ENCODE assay signal across 22 cellular contexts in the genomic region with DNA sequence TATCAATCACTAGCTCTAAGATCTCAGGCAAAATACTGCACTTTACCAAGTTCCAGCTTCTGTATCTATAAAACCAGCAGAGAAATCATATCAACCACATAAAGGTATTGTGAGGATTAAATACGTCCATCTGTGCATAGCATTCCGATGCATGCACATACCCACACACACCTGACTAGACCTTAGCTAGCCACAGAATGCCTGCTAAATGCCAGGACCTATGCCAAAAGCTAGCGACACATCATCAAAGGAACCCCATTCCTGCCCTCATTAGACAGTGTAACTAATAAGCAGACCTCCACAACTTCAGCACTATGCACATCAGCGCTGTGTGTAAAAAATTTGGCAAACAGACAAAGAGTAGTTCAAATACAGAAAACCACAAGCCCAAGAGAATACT.
DNase-seq lines count a peak whose midpoint lies in the region; ATAC-seq and TF ChIP-seq lines count a peak whose summit lies in the region.
"Had no signal": no experiment of that assay in that cellular context is flagged by ENCODE, and none has a peak within 500 bp of the region (broad histone marks: within the 10 kb centered on the region; RNA-seq: fewer than 3 reads in every experiment).

No MANE protein-coding gene starts in this region.

- H3K9ac ChIP-seq in trophoblast cell (ENCODE audit: low read length), result no peak overlapping the region
- H3K9ac ChIP-seq: BLaER1 had no signal

- H3K36me3 ChIP-seq in trophoblast cell (ENCODE audit: control insufficient read depth in 1 of 2, insufficient read depth in 2 of 2, low read length in 2 of 2), result no peaks in the 10 kb centered on the region
- H3K36me3 ChIP-seq: BE2C, BLaER1 had no signal

- no peak overlapping the region for H2AK5ac ChIP-seq in trophoblast cell (ENCODE audit: low read length)

- H4K8ac ChIP-seq in trophoblast cell (ENCODE audit: low read depth, low read length), result no peak overlapping the region

- H3K4ac ChIP-seq in trophoblast cell (ENCODE audit: low read depth, low read length), result no peak overlapping the region

- no peaks in the 10 kb centered on the region for H3K27me3 ChIP-seq in trophoblast cell (ENCODE audit: insufficient read depth, low read length)
- H3K27me3 ChIP-seq: BLaER1 had no signal

- no peak overlapping the region for H3K18ac ChIP-seq in trophoblast cell (ENCODE audit: low read length)

- WGBS in trophoblast cell (ENCODE audit: extremely low coverage, insufficient coverage, insufficient read length), result no CpG with 5 or more reads among the region's 4 CpGs

- H2BK12ac ChIP-seq in trophoblast cell (ENCODE audit: low read length), result no peak overlapping the region

- no peak overlapping the region for H3K4me3 ChIP-seq in trophoblast cell (ENCODE audit: low read depth, low read length)
- H3K4me3 ChIP-seq: BLaER1, GM12878 had no signal

- TF ChIP-seq CTCF in VCaP (conservative IDR thresholded peaks at IDR 0.05), result no peak

- no peak overlapping the region for H4K91ac ChIP-seq in trophoblast cell (ENCODE audit: low read depth, low read length)

- H2BK5ac ChIP-seq in trophoblast cell (ENCODE audit: low read depth, low read length, poor library complexity), result no peak overlapping the region

- H3K4me1 ChIP-seq in trophoblast cell (ENCODE audit: control insufficient read depth in 1 of 2, insufficient read depth in 2 of 2, low read length in 2 of 2), result no peaks in the 10 kb centered on the region
- H3K4me1 ChIP-seq: BE2C, BLaER1 had no signal

- H2BK120ac ChIP-seq in trophoblast cell (ENCODE audit: insufficient read depth, low read length, poor library complexity), result no peak overlapping the region

- H3K23ac ChIP-seq in trophoblast cell (ENCODE audit: low read length), result peak overlapping the region; percentile 90

- no peaks in the 10 kb centered on the region for H3K9me3 ChIP-seq in trophoblast cell (ENCODE audit: insufficient read depth, low read depth, low read length)
- H3K9me3 ChIP-seq: BE2C, BLaER1 had no signal

- ATAC-seq in HG03520 (IDR thresholded peaks at IDR 0.05; ENCODE audit: unreplicated experiment) (no peak), GM21825 (IDR thresholded peaks at IDR 0.05; ENCODE audit: unreplicated experiment) (no peak)
- ATAC-seq: GM12878 had no signal

- H3K14ac ChIP-seq in trophoblast cell (ENCODE audit: low read length), result no peak overlapping the region

- no peaks in the 10 kb centered on the region for H3K79me1 ChIP-seq in trophoblast cell (ENCODE audit: low read length)

- peak; percentile 1 for DNase-seq in kidney tubule cell (ENCODE audit: low spot score)
- no peak for DNase-seq in trophoblast cell
- DNase-seq in HUDEP-2 (lab: John Stamatoyannopoulos, UW; ENCODE audit: unreplicated experiment in 76 of 76), result no peak
- no peak for DNase-seq in NCI-H748 (lab: John Stamatoyannopoulos, UW; ENCODE audit: unreplicated experiment)
- DNase-seq: 8988T; ACHN; BE2C; C1 segment of cervical spinal cord; CD4-positive, alpha-beta memory T cell; CD4-positive, CD25-positive, alpha-beta regulatory T cell; CD8-positive, alpha-beta memory T cell; COR-L47; DMS 273 treated with DMSO at 0.1 percent for 48 hours; DMS153; DMS53; DMS79 treated with DMSO at 0.1 percent for 48 hours; GDM1 had no signal

- H2AFZ ChIP-seq in trophoblast cell (ENCODE audit: insufficient read depth, low read length, poor library complexity), result no peak overlapping the region

- H3K4me2 ChIP-seq in trophoblast cell (ENCODE audit: low read length), result no peak overlapping the region
- H3K4me2 ChIP-seq: BLaER1 had no signal

- no peaks in the 10 kb centered on the region for H3K79me2 ChIP-seq in trophoblast cell (ENCODE audit: control insufficient read depth, insufficient read depth, low read length, poor library complexity)

- peak overlapping the region; percentile 48; the same call in 1 of the 2 replicates for H3K27ac ChIP-seq in VCaP
- no peak overlapping the region for H3K27ac ChIP-seq in trophoblast cell (ENCODE audit: low read depth, low read length)
- H3K27ac ChIP-seq: BLaER1 had no signal

- no peak overlapping the region for H4K12ac ChIP-seq in trophoblast cell (ENCODE audit: low read depth, low read length)
